8 cellular contexts compared by ENCODE assay signal in the genomic region with DNA sequence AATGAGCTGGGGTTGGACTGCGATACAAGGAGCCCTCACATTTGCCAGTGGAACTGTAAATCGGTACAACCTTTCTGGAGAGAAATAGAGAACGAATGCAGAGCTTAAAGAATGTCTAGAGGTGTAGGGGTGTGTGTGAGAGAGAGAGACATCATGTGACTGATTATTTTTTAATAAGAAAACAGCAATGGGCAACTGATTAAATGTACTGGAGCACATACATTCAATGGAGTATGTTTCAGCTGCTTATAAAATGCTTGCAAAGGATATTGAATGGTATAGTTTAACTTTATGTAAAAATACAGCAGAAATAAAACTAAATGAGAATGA. TPM values are rescaled to one million over a fixed set of nuclear protein-coding genes. Genes with fewer than 3 reads are reported as not detected.
DNase-seq lines count a peak whose midpoint lies in the region; ATAC-seq, FAIRE-seq and TF ChIP-seq lines count a peak whose summit lies in the region.

No MANE protein-coding gene starts in this region.

- ATAC-seq in GM19025 (IDR thresholded peaks at IDR 0.05; ENCODE audit: low read depth, unreplicated experiment) = peak; percentile 15
- ATAC-seq in HG03175 (IDR thresholded peaks at IDR 0.05; ENCODE audit: unreplicated experiment) = peak; percentile 34
- no peak for ATAC-seq in HepG2

- in situ Hi-C loops in HepG2 (cut with HindIII; ENCODE audit: extremely low pct_ligation_motif_present, low pct_unique_long_range_greater_than_20kb) = no loop called here

- H3K27me3 ChIP-seq in A673 (replicated peaks; ENCODE audit: insufficient read depth, low read depth, low read length, poor library complexity) (peaks cover 2% of the 10 kb centered on the region), astrocyte (ENCODE audit: insufficient read depth, low read length) (no peaks in the 10 kb centered on the region), HepG2 (ENCODE audit: control insufficient read depth in 1 of 2, insufficient read depth in 2 of 2, low read length in 2 of 2) (no peaks in the 10 kb centered on the region), tibial artery (no peaks in the 10 kb centered on the region)

- no peaks in the 10 kb centered on the region for H3K27me3 Mint-ChIP-seq in astrocyte (ENCODE audit: low read depth, unreplicated experiment)

- H3K4me1 ChIP-seq in A673 (ENCODE audit: insufficient read depth, low read length, poor library complexity, severe bottlenecking) (no peaks in the 10 kb centered on the region), astrocyte (ENCODE audit: insufficient read depth, low read length) (peaks cover 9% of the 10 kb centered on the region), HepG2 (ENCODE audit: insufficient read depth, low read length) (peaks cover 21% of the 10 kb centered on the region), tibial artery (peaks cover 0 to 10% (median 5%) of the 10 kb centered on the region in 4 donors)

- H2AFZ ChIP-seq in astrocyte (ENCODE audit: low read depth, low read length) (peak overlapping the region; percentile 94), HepG2 (ENCODE audit: low read length) (no peak overlapping the region)

- 84% methylated on average over 3 of the region's 3 CpGs for whole genome bisulfite sequencing in HepG2 (ENCODE audit: low lambda C conversion rate)

- no peak for TF ChIP-seq POLR2A in HepG2 (IDR thresholded peaks at IDR 0.05; ENCODE audit: insufficient read depth in 1 of 2, low read depth in 2 of 2, low read length in 2 of 2)

- CTCF ChIA-PET in A673 (lab: Charles Lee) = no interaction called here
- CTCF ChIA-PET in HepG2 (lab: Yijun Ruan, JAX; ENCODE audit: low intra/inter-chr PET ratio, low total read pairs) = no interaction called here

- no peak for DNase-seq in A673 (ENCODE audit: low spot score)
- no peak for DNase-seq in astrocyte (ENCODE audit: low read depth)
- no peak for DNase-seq in HepG2 (ENCODE audit: low spot score)
- DNase-seq in tibial artery = no peak
- no peak for DNase-seq in ecto neural progenitor cell (ENCODE audit: low spot score)
- no peak for DNase-seq in posterior cingulate gyrus

- no peaks in the 10 kb centered on the region for H4K20me1 ChIP-seq in astrocyte (ENCODE audit: insufficient read depth, low read length)
- no peaks in the 10 kb centered on the region for H4K20me1 ChIP-seq in HepG2 (ENCODE audit: insufficient read depth, low read length)

- no peak for FAIRE-seq in astrocyte (lab: Jason Lieb, UNC)
- FAIRE-seq in HepG2 (lab: Jason Lieb, UNC) = no peak

- TF ChIP-seq RAD21 in HepG2 (CRISPR knock-in tag; IDR thresholded peaks at IDR 0.05) = no peak

- intact Hi-C loops in A673 (cut with micrococcal nuclease; ENCODE audit: unreplicated experiment) (no loop called here), HepG2 (cut with micrococcal nuclease; ENCODE audit: unreplicated experiment) (no loop called here), tibial artery (cut with DNase I; ENCODE audit: low total_unique reads) (loop anchor here (5.0 kb wide), 2 partner anchors 201 to 619 kb away; a partner anchor contains a TSS), posterior cingulate gyrus (cut with DNase I) (loop anchor here (1.0 to 5.0 kb wide), 2 partner anchors 49 to 200 kb away; no protein-coding TSS in a partner anchor)

- H3K4me3 ChIP-seq in A673 (ENCODE audit: low read depth, low read length, poor library complexity, severe bottlenecking) (peak overlapping the region; percentile 67), astrocyte (ENCODE audit: insufficient read depth, low read depth, low read length) (peak overlapping the region; percentile 78), HepG2 (replicated peaks in 1 of 3; ENCODE audit: insufficient read depth in 1 of 3, low read depth in 2 of 3, low read length in 3 of 3) (peak overlapping the region; percentile 8 to 30 (median 28); a peak in 3 of 6 replicates), tibial artery (peak overlapping the region; percentile 70 to 79)

- peak overlapping the region; percentile 63 for H3K27ac ChIP-seq in A673 (ENCODE audit: low read depth, low read length, poor library complexity, severe bottlenecking)
- H3K27ac ChIP-seq in astrocyte (ENCODE audit: low read depth, low read length) = peak overlapping the region; percentile 80
- H3K27ac ChIP-seq in HepG2 (ENCODE audit: extremely low read length, insufficient read depth, low read length) = peak overlapping the region; percentile 16
- peak overlapping the region; percentile 92 for H3K27ac ChIP-seq in tibial artery

- no peaks in the 10 kb centered on the region for H3K36me3 Mint-ChIP-seq in astrocyte (ENCODE audit: low read depth, unreplicated experiment)

- H3K9ac ChIP-seq in astrocyte (ENCODE audit: low read length) (peak overlapping the region; percentile 94), HepG2 (ENCODE audit: insufficient read depth, low read depth, low read length) (peak overlapping the region; percentile 53)

- POLR2A ChIA-PET in A673 (lab: Charles Lee; ENCODE audit: low non-redundant PET) (no interaction called here), HepG2 (lab: Yijun Ruan, JAX) (interaction anchor here (0.9 to 1.4 kb wide), 2 partner anchors 20 to 64 kb away, joined by 4 to 5 read pairs; no protein-coding TSS in a partner anchor)

- no peak for TF ChIP-seq CTCF in A673 (conservative IDR thresholded peaks at IDR 0.05; ENCODE audit: low read depth, low read length)
- no peak for TF ChIP-seq CTCF in astrocyte (IDR thresholded peaks at IDR 0.05; ENCODE audit: insufficient read depth, low read depth, low read length)
- TF ChIP-seq CTCF in HepG2 (CRISPR knock-in tag; IDR thresholded peaks at IDR 0.05) = no peak
- no peak for TF ChIP-seq CTCF in tibial artery (IDR thresholded peaks at IDR 0.05)

- no peaks in the 10 kb centered on the region for H3K79me2 ChIP-seq in astrocyte (ENCODE audit: insufficient read depth, low read length)
- H3K79me2 ChIP-seq in HepG2 (ENCODE audit: insufficient read depth, low read length) = no peaks in the 10 kb centered on the region

- H3K27ac Mint-ChIP-seq in astrocyte (ENCODE audit: unreplicated experiment) = peak overlapping the region; percentile 29

- H3K9me3 Mint-ChIP-seq in astrocyte (ENCODE audit: unreplicated experiment) = no peaks in the 10 kb centered on the region

- H3K4me1 Mint-ChIP-seq in astrocyte (ENCODE audit: low read depth, unreplicated experiment) = peaks cover 17% of the 10 kb centered on the region

- H3K4me2 ChIP-seq in astrocyte (ENCODE audit: low read length) (peak overlapping the region; percentile 90), HepG2 (ENCODE audit: low read depth, low read length) (peak overlapping the region; percentile 53)

- BruUV-seq in A673 (replicated peaks; lab: Mats Ljungman, UMichigan) = no TSS peak
- BruUV-seq in HepG2 (replicated peaks; lab: Mats Ljungman, UMichigan) = TSS peak; percentile 64

- peak overlapping the region; percentile 95 for H3K4me3 Mint-ChIP-seq in astrocyte (ENCODE audit: unreplicated experiment)

- H3K9me3 ChIP-seq in A673 (ENCODE audit: low read depth, low read length, poor library complexity, severe bottlenecking) (no peaks in the 10 kb centered on the region), astrocyte (ENCODE audit: insufficient read depth, low read depth, low read length) (no peaks in the 10 kb centered on the region), HepG2 (ENCODE audit: low read length) (no peaks in the 10 kb centered on the region), tibial artery (no peaks in the 10 kb centered on the region)

- H3K36me3 ChIP-seq in A673 (ENCODE audit: insufficient read depth, low read length, poor library complexity, severe bottlenecking) (no peaks in the 10 kb centered on the region), astrocyte (ENCODE audit: insufficient read depth, low read length) (no peaks in the 10 kb centered on the region), HepG2 (replicated peaks in 1 of 2; ENCODE audit: control insufficient read depth in 1 of 2, insufficient read depth in 2 of 2, low read length in 2 of 2) (no peaks in the 10 kb centered on the region), tibial artery (no peaks in the 10 kb centered on the region)

- no peak for TF ChIP-seq EP300 in HepG2 (IDR thresholded peaks at IDR 0.05; ENCODE audit: low read depth in 2 of 2, low read length in 2 of 2)
- no peak for TF ChIP-seq EP300 in HepG2 (CRISPR knock-in tag; IDR thresholded peaks at IDR 0.05; ENCODE audit: borderline replicate concordance)

TF ChIP-seq in HepG2, 621 proteins besides CTCF, POLR2A, EP300 and RAD21 (continues in another document):
- TF ChIP-seq HNF4G (IDR thresholded peaks at IDR 0.05; ENCODE audit: borderline replicate concordance, low read depth, low read length) (no peak), HNF4G (CRISPR knock-in tag; IDR thresholded peaks at IDR 0.05; ENCODE audit: borderline replicate concordance, low read depth) (no peak)

RNA-seq across cellular contexts. Expression of a gene that starts 0.4 kb away (rescaled TPM):
- total RNA-seq in A673 (2021) = 1.5 and 1.9 TPM in 2 replicates
- 2.7 and 4.0 TPM in 2 replicates for total RNA-seq in astrocyte
- total RNA-seq in HepG2 (2016; rRNA removed; fragmentation: Illumina TruSeq; extraction: Trizol) = 0.22 and 0.28 TPM in 2 replicates
- 0.18 TPM in 1 of 2 replicates, not detected in the other for total RNA-seq in HepG2 (2016; cell fraction: cytosol; rRNA removed; fragmentation: Illumina TruSeq; extraction: Trizol; ENCODE audit: low read depth)
- 0.07 and 0.30 TPM in 2 replicates for total RNA-seq in HepG2 (2016; cell fraction: insoluble cytoplasmic fraction; rRNA removed; fragmentation: Illumina TruSeq; extraction: Trizol)
- total RNA-seq in HepG2 (2016; cell fraction: membrane; rRNA removed; fragmentation: Illumina TruSeq; extraction: Trizol) = 0.24 and 0.25 TPM in 2 replicates
- 0.40 TPM in 1 of 2 replicates, not detected in the other for total RNA-seq in HepG2 (2016; cell fraction: nucleus; rRNA removed; fragmentation: Illumina TruSeq; extraction: Trizol)
- polyA plus RNA-seq in HepG2 (2011; rRNA removed) = 0.30 and 0.50 TPM in 2 replicates
- 0.20 and 0.33 TPM in 2 replicates for polyA plus RNA-seq in HepG2 (2011; cell fraction: cytosol; rRNA removed)
- polyA plus RNA-seq in HepG2 (2011; cell fraction: nucleus; rRNA removed) = 0.11 and 0.16 TPM in 2 replicates
- polyA plus RNA-seq in HepG2 (2012) = 0.16 and 0.24 TPM in 2 replicates
- polyA plus RNA-seq in HepG2 (2016; cell fraction: cytosol; fragmentation: Illumina TruSeq; extraction: Trizol; ENCODE audit: low read depth) = 0.19 and 0.25 TPM in 2 replicates
- 0.12 and 0.22 TPM in 2 replicates for polyA plus RNA-seq in HepG2 (2016; cell fraction: insoluble cytoplasmic fraction; fragmentation: Illumina TruSeq; extraction: Trizol; ENCODE audit: low read depth)
- polyA plus RNA-seq in HepG2 (2016; cell fraction: membrane; fragmentation: Illumina TruSeq; extraction: Trizol; ENCODE audit: low read depth) = 0.35 and 0.46 TPM in 2 replicates
- polyA plus RNA-seq in HepG2 (2016; cell fraction: nucleus; fragmentation: Illumina TruSeq; extraction: Trizol; ENCODE audit: insufficient read depth, low read depth) = 0.25 and 0.76 TPM in 2 replicates
- 0.21 and 0.32 TPM in 2 replicates for polyA minus RNA-seq in HepG2 (2011; rRNA and poly(A)+ RNA removed; ENCODE audit: low replicate concordance)
- 0.35 TPM in 1 of 2 replicates, not detected in the other for polyA minus RNA-seq in HepG2 (2011; cell fraction: cytosol; rRNA and poly(A)+ RNA removed)
- 0.25 and 0.52 TPM in 2 replicates for polyA minus RNA-seq in HepG2 (2011; cell fraction: nucleus; rRNA and poly(A)+ RNA removed)

Comparison
In these comparisons a context has a peak if more than half of its experiments do, and no peak if none do; other contexts are left out.
1. H3K27ac ChIP-seq: peak in every context shown above with its lines; median percentile 92 in tibial artery; 80 in astrocyte; 63 in A673; 16 in HepG2.
2. H3K4me3 ChIP-seq: peak in every context shown above with its lines; median percentile 78 in astrocyte; 74 in tibial artery; 67 in A673; 28 in HepG2.
3. intact Hi-C loops: an anchor here in tibial artery (5.0 kb wide) and posterior cingulate gyrus (1.0 to 5.0 kb wide); none called in A673 and HepG2.